In genomic region chr7:84210301-84210700, GRCh38 we compare ENCODE assay signal across 36 cellular contexts.
"Had no signal": no experiment of that assay in that cellular context is flagged by ENCODE, and none has a peak within 500 bp of the region (broad histone marks: within the 10 kb centered on the region; RNA-seq: fewer than 3 reads in every experiment).

No MANE protein-coding gene starts in this region.

- DNase-seq: activated CD4-positive, alpha-beta memory T cell treated with anti-CD3 and anti-CD28 coated beads, Interleukin-2, amount 10 ng/mL, durations not matched to agents 7 days and 5 days; activated CD4-positive, alpha-beta T cell treated with anti-CD3 and anti-CD28 coated beads for 1 hour; activated CD4-positive, alpha-beta T cell treated with anti-CD3 and anti-CD28 coated beads for 36 hours; activated CD4-positive, alpha-beta T cell treated with anti-CD3 and anti-CD28 coated beads for 48 hours; activated CD4-positive, alpha-beta T cell treated with anti-CD3 and anti-CD28 coated beads, Interleukin-2, amount 10 ng/mL, durations not matched to agents 7 days and 5 days; activated CD4-positive, alpha-beta T cell treated with anti-CD3 and anti-CD28 coated beads, Interleukin-2, amount 50 U/mL, for 48 hours; activated CD4-positive, CD25-positive, alpha-beta regulatory T cell; activated CD8-positive, alpha-beta memory T cell treated with anti-CD3 and anti-CD28 coated beads for 24 hours; activated CD8-positive, alpha-beta memory T cell treated with anti-CD3 and anti-CD28 coated beads, Interleukin-2, amount 10 ng/mL, durations not matched to agents 7 days and 5 days; activated CD8-positive, alpha-beta memory T cell treated with anti-CD3 and anti-CD28 coated beads, Interleukin-2, amount 50 U/mL, for 48 hours; activated CD8-positive, alpha-beta T cell treated with anti-CD3 and anti-CD28 coated beads, Interleukin-2, amount 10 ng/mL, durations not matched to agents 7 days and 5 days; activated effector memory CD4-positive, alpha-beta T cell treated with Interleukin-2 at 50 U/mL for 16 hours; activated gamma-delta T cell; activated naive CD4-positive, alpha-beta T cell treated with anti-CD3 and anti-CD28 coated beads, Interleukin-2, amount 10 ng/mL, durations not matched to agents 7 days and 5 days; activated naive CD4-positive, alpha-beta T cell treated with Interleukin-2 at 50 U/mL for 16 hours; activated naive CD8-positive, alpha-beta T cell treated with anti-CD3 and anti-CD28 coated beads, Interleukin-2, amount 10 ng/mL, durations not matched to agents 7 days and 5 days; activated naive CD8-positive, alpha-beta T cell treated with anti-CD3 and anti-CD28 coated beads, Interleukin-2, amount 50 U/mL, for 24 hours; activated T-cell treated with anti-CD3 and anti-CD28 coated beads, Interleukin-2, amount 50 U/mL, for 24 hours; activated T-cell treated with anti-CD3 and anti-CD28 coated beads, Interleukin-2, amount 50 U/mL, for 48 hours; amygdala; anterior cingulate cortex; caudate nucleus; cerebellar nuclear complex; T-helper 2 cell; T-helper 9 cell had no signal

- H3K27me3 ChIP-seq: ascending aorta, cardiac muscle cell had no signal

- H3K27ac ChIP-seq: ascending aorta, cardiac muscle cell, VCaP had no signal

- H3K4me3 Mint-ChIP-seq: activated CD4-positive, alpha-beta memory T cell treated with anti-CD3 and anti-CD28 coated beads, Interleukin-2, amount 10 ng/mL, durations not matched to agents 7 days and 5 days; activated CD4-positive, alpha-beta T cell treated with anti-CD3 and anti-CD28 coated beads for 36 hours; activated CD4-positive, alpha-beta T cell treated with anti-CD3 and anti-CD28 coated beads, Interleukin-2, amount 10 ng/mL, durations not matched to agents 7 days and 5 days; activated CD8-positive, alpha-beta memory T cell treated with anti-CD3 and anti-CD28 coated beads, Interleukin-2, amount 10 ng/mL, durations not matched to agents 7 days and 5 days; activated CD8-positive, alpha-beta T cell treated with anti-CD3 and anti-CD28 coated beads, Interleukin-2, amount 10 ng/mL, durations not matched to agents 7 days and 5 days; activated naive CD4-positive, alpha-beta T cell treated with anti-CD3 and anti-CD28 coated beads, Interleukin-2, amount 10 ng/mL, durations not matched to agents 7 days and 5 days; activated naive CD4-positive, alpha-beta T cell treated with anti-CD3 and anti-CD28 coated beads, Interleukin-2, amount 50 U/mL, for 24 hours; activated naive CD8-positive, alpha-beta T cell; activated naive CD8-positive, alpha-beta T cell treated with anti-CD3 and anti-CD28 coated beads, Interleukin-2, amount 10 ng/mL, durations not matched to agents 7 days and 5 days; activated naive CD8-positive, alpha-beta T cell treated with anti-CD3 and anti-CD28 coated beads, Interleukin-2, amount 50 U/mL, for 24 hours; activated T-cell treated with anti-CD3 and anti-CD28 coated beads, Interleukin-2, amount 50 U/mL, for 24 hours; brain; central memory CD8-positive, alpha-beta T cell; T-helper 1 cell treated with Interleukin-12 subunit alpha and Interleukin-12 subunit beta and Interleukin-4 antibody, amounts not matched to agents 30 μg/mL and 1 μg/mL, for 36 hours; T-helper 2 cell treated with Interferon-gamma antibody and Interleukin-4, amounts not matched to agents 5 μg/mL and 100 μg/mL, for 36 hours had no signal

- H3K4me1 Mint-ChIP-seq: activated CD4-positive, alpha-beta memory T cell treated with anti-CD3 and anti-CD28 coated beads, Interleukin-2, amount 10 ng/mL, durations not matched to agents 7 days and 5 days; activated CD4-positive, alpha-beta T cell treated with anti-CD3 and anti-CD28 coated beads for 36 hours; activated CD4-positive, alpha-beta T cell treated with anti-CD3 and anti-CD28 coated beads, Interleukin-2, amount 10 ng/mL, durations not matched to agents 7 days and 5 days; activated CD8-positive, alpha-beta memory T cell treated with anti-CD3 and anti-CD28 coated beads, Interleukin-2, amount 10 ng/mL, durations not matched to agents 7 days and 5 days; activated naive CD4-positive, alpha-beta T cell treated with anti-CD3 and anti-CD28 coated beads, Interleukin-2, amount 10 ng/mL, durations not matched to agents 7 days and 5 days; activated naive CD4-positive, alpha-beta T cell treated with anti-CD3 and anti-CD28 coated beads, Interleukin-2, amount 50 U/mL, for 24 hours; activated naive CD8-positive, alpha-beta T cell treated with anti-CD3 and anti-CD28 coated beads, Interleukin-2, amount 10 ng/mL, durations not matched to agents 7 days and 5 days; activated naive CD8-positive, alpha-beta T cell treated with anti-CD3 and anti-CD28 coated beads, Interleukin-2, amount 50 U/mL, for 24 hours; central memory CD8-positive, alpha-beta T cell had no signal

- ATAC-seq: activated CD4-positive, alpha-beta T cell treated with anti-CD3 and anti-CD28 coated beads for 36 hours; activated CD4-positive, CD25-positive, alpha-beta regulatory T cell treated with anti-CD3 and anti-CD28 coated beads, Interleukin-2, amount 50 U/mL, for 24 hours; activated CD8-positive, alpha-beta memory T cell treated with anti-CD3 and anti-CD28 coated beads, Interleukin-2, amount 10 ng/mL, durations not matched to agents 7 days and 5 days; activated CD8-positive, alpha-beta T cell treated with anti-CD3 and anti-CD28 coated beads, Interleukin-2, amount 10 ng/mL, durations not matched to agents 7 days and 5 days; activated naive CD8-positive, alpha-beta T cell treated with anti-CD3 and anti-CD28 coated beads, Interleukin-2, amount 50 U/mL, for 24 hours had no signal

- H3K27me3 Mint-ChIP-seq: activated CD4-positive, alpha-beta memory T cell treated with anti-CD3 and anti-CD28 coated beads, Interleukin-2, amount 10 ng/mL, durations not matched to agents 7 days and 5 days; activated CD4-positive, alpha-beta T cell treated with anti-CD3 and anti-CD28 coated beads for 36 hours; activated CD4-positive, alpha-beta T cell treated with anti-CD3 and anti-CD28 coated beads, Interleukin-2, amount 10 ng/mL, durations not matched to agents 7 days and 5 days; activated CD8-positive, alpha-beta memory T cell treated with anti-CD3 and anti-CD28 coated beads, Interleukin-2, amount 10 ng/mL, durations not matched to agents 7 days and 5 days; activated naive CD4-positive, alpha-beta T cell treated with anti-CD3 and anti-CD28 coated beads, Interleukin-2, amount 10 ng/mL, durations not matched to agents 7 days and 5 days; activated naive CD8-positive, alpha-beta T cell; activated naive CD8-positive, alpha-beta T cell treated with anti-CD3 and anti-CD28 coated beads, Interleukin-2, amount 10 ng/mL, durations not matched to agents 7 days and 5 days; activated naive CD8-positive, alpha-beta T cell treated with anti-CD3 and anti-CD28 coated beads, Interleukin-2, amount 50 U/mL, for 24 hours; activated T-cell treated with anti-CD3 and anti-CD28 coated beads, Interleukin-2, amount 50 U/mL, for 24 hours; central memory CD8-positive, alpha-beta T cell had no signal

- H3K27ac Mint-ChIP-seq: activated CD4-positive, alpha-beta memory T cell treated with anti-CD3 and anti-CD28 coated beads, Interleukin-2, amount 10 ng/mL, durations not matched to agents 7 days and 5 days; activated CD4-positive, alpha-beta T cell treated with anti-CD3 and anti-CD28 coated beads for 36 hours; activated CD4-positive, alpha-beta T cell treated with anti-CD3 and anti-CD28 coated beads, Interleukin-2, amount 10 ng/mL, durations not matched to agents 7 days and 5 days; activated CD8-positive, alpha-beta memory T cell treated with anti-CD3 and anti-CD28 coated beads, Interleukin-2, amount 10 ng/mL, durations not matched to agents 7 days and 5 days; activated CD8-positive, alpha-beta T cell treated with anti-CD3 and anti-CD28 coated beads, Interleukin-2, amount 10 ng/mL, durations not matched to agents 7 days and 5 days; activated naive CD4-positive, alpha-beta T cell treated with anti-CD3 and anti-CD28 coated beads, Interleukin-2, amount 10 ng/mL, durations not matched to agents 7 days and 5 days; activated naive CD4-positive, alpha-beta T cell treated with anti-CD3 and anti-CD28 coated beads, Interleukin-2, amount 50 U/mL, for 24 hours; activated naive CD8-positive, alpha-beta T cell; activated naive CD8-positive, alpha-beta T cell treated with anti-CD3 and anti-CD28 coated beads, Interleukin-2, amount 10 ng/mL, durations not matched to agents 7 days and 5 days; activated naive CD8-positive, alpha-beta T cell treated with anti-CD3 and anti-CD28 coated beads, Interleukin-2, amount 50 U/mL, for 24 hours; activated T-cell treated with anti-CD3 and anti-CD28 coated beads, Interleukin-2, amount 50 U/mL, for 24 hours; activated T-helper 2 cell treated with anti-CD3 and anti-CD28 coated beads, Interferon-gamma antibody, Interleukin-2, Interleukin-4, amounts not matched to agents 10 μg/mL and 5 μg/mL and 100 μg/mL, durations not matched to agents 14 hours and 24 hours and 36 hours; brain; T-helper 1 cell treated with Interleukin-12 subunit alpha and Interleukin-12 subunit beta and Interleukin-4 antibody, amounts not matched to agents 30 μg/mL and 1 μg/mL, for 36 hours; T-helper 2 cell treated with Interferon-gamma antibody and Interleukin-4, amounts not matched to agents 5 μg/mL and 100 μg/mL, for 36 hours had no signal

- H3K36me3 ChIP-seq: ascending aorta, cardiac muscle cell had no signal

- H3K4me3 ChIP-seq: ascending aorta, cardiac muscle cell had no signal

- H3K36me3 Mint-ChIP-seq: activated CD8-positive, alpha-beta memory T cell treated with anti-CD3 and anti-CD28 coated beads, Interleukin-2, amount 10 ng/mL, durations not matched to agents 7 days and 5 days; activated naive CD4-positive, alpha-beta T cell treated with anti-CD3 and anti-CD28 coated beads, Interleukin-2, amount 10 ng/mL, durations not matched to agents 7 days and 5 days; activated naive CD4-positive, alpha-beta T cell treated with anti-CD3 and anti-CD28 coated beads, Interleukin-2, amount 50 U/mL, for 24 hours; activated naive CD8-positive, alpha-beta T cell; activated naive CD8-positive, alpha-beta T cell treated with anti-CD3 and anti-CD28 coated beads, Interleukin-2, amount 10 ng/mL, durations not matched to agents 7 days and 5 days; brain had no signal

- H3K4me1 ChIP-seq: ascending aorta had no signal

- H3K9me3 ChIP-seq: ascending aorta had no signal

- H3K9me3 Mint-ChIP-seq: activated CD4-positive, alpha-beta memory T cell treated with anti-CD3 and anti-CD28 coated beads, Interleukin-2, amount 10 ng/mL, durations not matched to agents 7 days and 5 days; activated naive CD4-positive, alpha-beta T cell treated with anti-CD3 and anti-CD28 coated beads, Interleukin-2, amount 10 ng/mL, durations not matched to agents 7 days and 5 days; activated naive CD4-positive, alpha-beta T cell treated with anti-CD3 and anti-CD28 coated beads, Interleukin-2, amount 50 U/mL, for 24 hours; activated naive CD8-positive, alpha-beta T cell treated with anti-CD3 and anti-CD28 coated beads, Interleukin-2, amount 10 ng/mL, durations not matched to agents 7 days and 5 days; activated naive CD8-positive, alpha-beta T cell treated with anti-CD3 and anti-CD28 coated beads, Interleukin-2, amount 50 U/mL, for 24 hours; activated T-cell treated with anti-CD3 and anti-CD28 coated beads, Interleukin-2, amount 50 U/mL, for 24 hours; activated T-helper 2 cell treated with anti-CD3 and anti-CD28 coated beads, Interferon-gamma antibody, Interleukin-2, Interleukin-4, amounts not matched to agents 10 μg/mL and 5 μg/mL and 100 μg/mL, durations not matched to agents 14 hours and 24 hours and 36 hours; brain; T-helper 1 cell treated with Interleukin-12 subunit alpha and Interleukin-12 subunit beta and Interleukin-4 antibody, amounts not matched to agents 30 μg/mL and 1 μg/mL, for 36 hours; T-helper 2 cell treated with Interferon-gamma antibody and Interleukin-4, amounts not matched to agents 5 μg/mL and 100 μg/mL, for 36 hours had no signal
